9 cellular contexts compared by ENCODE assay signal in the genomic region with DNA sequence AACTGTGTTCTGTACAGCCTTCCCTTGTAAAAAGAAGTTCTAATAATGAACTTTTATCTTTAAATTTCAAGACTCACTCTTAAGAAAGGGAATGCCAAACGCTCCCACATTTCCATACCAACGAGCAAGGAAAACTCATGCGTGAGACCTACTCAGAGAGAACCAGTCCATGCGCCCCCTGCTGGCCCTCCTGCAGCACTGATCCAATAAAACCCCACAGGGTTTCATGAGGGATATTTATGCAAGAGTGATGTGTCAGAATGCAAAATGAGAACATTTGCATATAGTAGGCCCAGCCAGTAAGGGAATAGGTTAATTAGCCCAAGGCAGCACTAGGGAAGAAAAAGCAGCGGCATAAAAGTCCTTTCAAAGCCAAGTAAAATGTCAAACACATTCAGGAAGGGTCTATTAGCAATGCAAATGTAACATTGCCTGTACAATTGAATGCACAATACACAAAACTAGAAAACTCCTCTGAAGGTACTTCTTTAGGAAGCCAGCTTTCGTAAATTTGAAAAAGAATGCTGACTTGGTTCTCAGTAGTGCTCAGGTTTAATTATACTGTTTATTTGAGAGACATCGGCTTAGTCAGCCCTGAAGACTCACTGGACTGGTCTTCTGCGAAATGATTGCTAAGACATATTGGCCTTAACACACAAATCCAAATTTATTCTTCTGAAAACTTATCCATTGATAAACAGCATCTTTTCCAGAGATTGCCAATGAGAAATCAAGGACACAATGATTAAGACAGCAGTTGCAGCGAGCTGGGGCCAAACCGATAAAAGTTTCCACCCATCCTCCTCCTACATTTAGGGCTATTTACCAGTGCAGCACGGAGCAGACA.
DNase-seq lines count a peak whose midpoint lies in the region; ATAC-seq and TF ChIP-seq lines count a peak whose summit lies in the region.
"Had no signal": no experiment of that assay in that cellular context is flagged by ENCODE, and none has a peak within 500 bp of the region (broad histone marks: within the 10 kb centered on the region; RNA-seq: fewer than 3 reads in every experiment).

No MANE protein-coding gene starts in this region.

- DNase-seq in CD8-positive, alpha-beta T cell, result peak in 6 of 7 experiments; percentile 44 to 76 (median 62)
- DNase-seq in KG1 (lab: John Stamatoyannopoulos, UW), result peak; percentile 33
- DNase-seq in SJCRH30, result peak; percentile 51 to 82
- peak; percentile 66 for DNase-seq in activated naive CD4-positive, alpha-beta T cell treated with Interleukin-2 at 50 U/mL for 16 hours
- DNase-seq in glutamatergic neuron, result peak; percentile 79
- peak; percentile 91 for DNase-seq in pons (ENCODE audit: low spot score)
- DNase-seq in vagina (ENCODE audit: extremely low spot score in 2 of 2), result no peak

- peak overlapping the region; percentile 27 for H3K4me3 ChIP-seq in CD8-positive, alpha-beta T cell (ENCODE audit: low read depth, low read length)
- no peak overlapping the region for H3K4me3 ChIP-seq in SJCRH30
- no peak overlapping the region for H3K4me3 ChIP-seq in vagina

- intact Hi-C loops in CD8-positive, alpha-beta T cell (cut with DNase I, micrococcal nuclease), result loop anchor here (1.0 to 10.0 kb wide), 14 partner anchors 11 to 1823 kb away; partner anchors contain the start of genes KDM1B (in 1 of the 2) and TPMT (in 1 of the 2)
- intact Hi-C loops in vagina (cut with DNase I), result loop anchor here (5.0 to 10.0 kb wide), 2 partner anchors 173 to 431 kb away; partner anchors contain the start of gene ATXN1

- no peaks in the 10 kb centered on the region for H3K9me3 ChIP-seq in CD8-positive, alpha-beta T cell (ENCODE audit: low read length)
- H3K9me3 ChIP-seq in SJCRH30 (replicated peaks) (no peaks in the 10 kb centered on the region), vagina (no peaks in the 10 kb centered on the region)

- H3K27me3 Mint-ChIP-seq in CD8-positive, alpha-beta T cell (ENCODE audit: low read depth), result no peaks in the 10 kb centered on the region
- H3K27me3 Mint-ChIP-seq in glutamatergic neuron (ENCODE audit: unreplicated experiment), result peaks cover 5% of the 10 kb centered on the region

- ATAC-seq in CD8-positive, alpha-beta T cell, result peak; percentile 65
- peak; percentile 52 for ATAC-seq in GM19455 (IDR thresholded peaks at IDR 0.05; ENCODE audit: unreplicated experiment)

- CTCF ChIA-PET in CD8-positive, alpha-beta T cell (lab: Charles Lee), result interaction anchor here (0.5 to 9.3 kb wide), 38 partner anchors 9 to 1096 kb away, joined by 3 to 168 read pairs (median 4); no protein-coding TSS in a partner anchor

- H3K36me3 Mint-ChIP-seq in CD8-positive, alpha-beta T cell, result peaks cover 14% of the 10 kb centered on the region
- peaks cover 4% of the 10 kb centered on the region for H3K36me3 Mint-ChIP-seq in glutamatergic neuron (ENCODE audit: unreplicated experiment)

- TF ChIP-seq POLR2A in vagina (IDR thresholded peaks at IDR 0.05), result no peak

- TF ChIP-seq CTCF in CD8-positive, alpha-beta T cell (IDR thresholded peaks at IDR 0.05), result peak; percentile 96
- TF ChIP-seq CTCF in glutamatergic neuron (IDR thresholded peaks at IDR 0.05; ENCODE audit: partially characterized antibody, unreplicated experiment) (peak; percentile 80), vagina (IDR thresholded peaks at IDR 0.05) (peak; percentile 76 to 86 (median 81))

- H3K36me3 ChIP-seq in CD8-positive, alpha-beta T cell (ENCODE audit: insufficient read depth, low read length), result no peaks in the 10 kb centered on the region
- H3K36me3 ChIP-seq in SJCRH30, result no peaks in the 10 kb centered on the region
- peaks cover 0 to 12% of the 10 kb centered on the region in 2 donors for H3K36me3 ChIP-seq in vagina

- no peaks in the 10 kb centered on the region for H3K9me3 Mint-ChIP-seq in CD8-positive, alpha-beta T cell
- H3K9me3 Mint-ChIP-seq in glutamatergic neuron (ENCODE audit: unreplicated experiment), result peaks cover 11% of the 10 kb centered on the region
- H3K9me3 Mint-ChIP-seq: T-helper 1 cell treated with Interleukin-12 subunit alpha and Interleukin-12 subunit beta and Interleukin-4 antibody, amounts not matched to agents 30 μg/mL and 1 μg/mL, for 36 hours had no signal

- POLR2A ChIA-PET in CD8-positive, alpha-beta T cell (lab: Charles Lee), result interaction anchor here (0.7 to 1.7 kb wide), 5 partner anchors 9 to 437 kb away, joined by 3 to 8 read pairs (median 3); no protein-coding TSS in a partner anchor

- no peaks in the 10 kb centered on the region for H3K4me1 Mint-ChIP-seq in CD8-positive, alpha-beta T cell (ENCODE audit: low read depth)
- H3K4me1 Mint-ChIP-seq in glutamatergic neuron (ENCODE audit: low read depth, unreplicated experiment), result peaks cover 29% of the 10 kb centered on the region

- no peak overlapping the region for H3K27ac Mint-ChIP-seq in CD8-positive, alpha-beta T cell
- H3K27ac Mint-ChIP-seq in glutamatergic neuron (ENCODE audit: unreplicated experiment), result no peak overlapping the region
- H3K27ac Mint-ChIP-seq: T-helper 1 cell treated with Interleukin-12 subunit alpha and Interleukin-12 subunit beta and Interleukin-4 antibody, amounts not matched to agents 30 μg/mL and 1 μg/mL, for 36 hours had no signal

- H3K27me3 ChIP-seq in CD8-positive, alpha-beta T cell (ENCODE audit: insufficient read depth, low read length), result no peaks in the 10 kb centered on the region
- H3K27me3 ChIP-seq in SJCRH30 (no peaks in the 10 kb centered on the region), vagina (no peaks in the 10 kb centered on the region)

- no peak overlapping the region for H3K27ac ChIP-seq in CD8-positive, alpha-beta T cell (ENCODE audit: low read depth, low read length)
- H3K27ac ChIP-seq in SJCRH30 (no peak overlapping the region), vagina (peak overlapping the region; percentile 42)

- peaks cover 10% of the 10 kb centered on the region for H3K4me1 ChIP-seq in CD8-positive, alpha-beta T cell (ENCODE audit: insufficient read depth, low read length)
- no peaks in the 10 kb centered on the region for H3K4me1 ChIP-seq in SJCRH30
- H3K4me1 ChIP-seq in vagina, result peaks cover 56% of the 10 kb centered on the region

- no peak overlapping the region for H3K4me3 Mint-ChIP-seq in CD8-positive, alpha-beta T cell
- no peak overlapping the region for H3K4me3 Mint-ChIP-seq in glutamatergic neuron (ENCODE audit: unreplicated experiment)
- H3K4me3 Mint-ChIP-seq: T-helper 1 cell treated with Interleukin-12 subunit alpha and Interleukin-12 subunit beta and Interleukin-4 antibody, amounts not matched to agents 30 μg/mL and 1 μg/mL, for 36 hours had no signal

Comparison
In these comparisons a context has a peak if more than half of its experiments do, and no peak if none do; other contexts are left out.
1. DNase-seq: peak in CD8-positive, alpha-beta T cell (6 of 7), KG1 (single experiment), SJCRH30 (2 of 2), activated naive CD4-positive, alpha-beta T cell treated with Interleukin-2 at 50 U/mL for 16 hours (single experiment), glutamatergic neuron (single experiment) and pons (single experiment); none in vagina (0 of 2).
2. Peak in every context shown above with its lines, with median percentiles within 50 percentile points of each other: CTCF ChIP-seq.